In the genomic region with DNA sequence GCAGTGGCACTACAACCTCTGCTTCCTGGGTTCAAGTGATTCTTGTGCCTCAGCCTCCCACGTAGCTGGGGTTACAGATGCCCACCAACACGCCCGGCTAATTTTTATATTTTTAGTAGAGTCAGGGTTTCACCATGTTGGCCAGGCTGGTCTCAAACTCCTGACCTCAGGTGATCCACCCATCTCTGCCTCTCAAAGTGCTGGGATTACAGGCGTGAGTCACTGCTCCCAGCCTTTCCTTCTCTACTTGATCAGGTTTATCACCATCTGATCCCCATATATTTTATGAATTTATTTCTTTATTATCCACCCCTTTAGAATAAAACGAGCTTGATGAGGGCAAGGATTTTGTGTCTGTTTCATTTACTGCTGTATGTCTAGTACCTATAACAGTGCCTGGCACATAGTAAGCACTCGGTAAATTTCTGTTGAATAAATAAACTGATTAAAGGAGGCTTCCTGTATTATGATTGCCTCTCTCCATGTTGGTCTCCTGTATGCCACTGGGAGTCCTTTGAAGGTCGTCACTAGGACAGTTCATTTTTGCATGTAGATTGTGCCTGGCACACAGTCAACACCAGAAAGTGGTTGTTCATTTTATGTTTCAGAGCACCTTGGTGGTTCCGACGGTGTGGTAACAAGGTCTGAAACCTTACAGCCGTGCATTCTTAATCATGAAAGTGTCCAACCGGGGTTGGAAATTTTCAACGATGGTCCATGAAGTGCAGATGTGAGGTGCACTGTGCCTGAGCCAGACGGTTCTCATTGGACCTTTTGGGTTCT, we compare ENCODE assay signal across 9 cellular contexts.
DNase-seq lines count a peak whose midpoint lies in the region; ATAC-seq and TF ChIP-seq lines count a peak whose summit lies in the region.
"Had no signal": no experiment of that assay in that cellular context is flagged by ENCODE, and none has a peak within 500 bp of the region (broad histone marks: within the 10 kb centered on the region; RNA-seq: fewer than 3 reads in every experiment).

No MANE protein-coding gene starts in this region.

- ATAC-seq in GM19438 (IDR thresholded peaks at IDR 0.05; ENCODE audit: low read depth, unreplicated experiment), result peak; percentile 55
- no peak for ATAC-seq in GM19324 (IDR thresholded peaks at IDR 0.05; ENCODE audit: low FRiP score, unreplicated experiment)

- DNase-seq in activated naive CD4-positive, alpha-beta T cell treated with anti-CD3 and anti-CD28 coated beads, Interleukin-2, amount 50 U/mL, for 16 hours, result peak; percentile 22
- DNase-seq in NCI-H146 (lab: John Stamatoyannopoulos, UW) (no peak), NCI-H2196 treated with DMSO at 0.1 percent for 48 hours (lab: John Stamatoyannopoulos, UW; ENCODE audit: unreplicated experiment) (no peak), UCSD-AML1 (lab: John Stamatoyannopoulos, UW; ENCODE audit: unreplicated experiment) (no peak)

- H3K4me3 ChIP-seq in OCI-LY3 (ENCODE audit: low read length) (no peak overlapping the region), skin epidermis (no peak overlapping the region)
- H3K4me3 ChIP-seq: lung had no signal

- no peaks in the 10 kb centered on the region for H3K79me2 ChIP-seq in OCI-LY3 (ENCODE audit: low read length)

- H3K27ac ChIP-seq in OCI-LY3 (ENCODE audit: low read length) (no peak overlapping the region), skin epidermis (peak overlapping the region in 11 of 21 experiments; percentile 6 to 82 (median 47))

- H3K4me2 ChIP-seq in OCI-LY3 (ENCODE audit: low read length), result peak overlapping the region; percentile 33

- H3K27me3 ChIP-seq in OCI-LY3 (ENCODE audit: low read depth, low read length), result peaks cover 11% of the 10 kb centered on the region; the same call in 1 of the 2 replicates

- no peaks in the 10 kb centered on the region for H3K9me3 ChIP-seq in OCI-LY3 (ENCODE audit: insufficient read depth, low read length)

- H2AFZ ChIP-seq in OCI-LY3 (ENCODE audit: low read depth, low read length), result peak overlapping the region; percentile 39; the same call in 1 of the 2 replicates

- no peaks in the 10 kb centered on the region for H4K20me1 ChIP-seq in OCI-LY3 (ENCODE audit: insufficient read depth, low read length)

- H3K4me1 ChIP-seq in OCI-LY3 (ENCODE audit: low read length), result peaks cover 10% of the 10 kb centered on the region

- TF ChIP-seq CTCF in OCI-LY3 (IDR thresholded peaks at IDR 0.05; ENCODE audit: low read depth, low read length), result no peak

- H3K9ac ChIP-seq in OCI-LY3 (ENCODE audit: low read length), result no peak overlapping the region

- no peaks in the 10 kb centered on the region for H3K36me3 ChIP-seq in OCI-LY3 (replicated peaks; ENCODE audit: low read depth, low read length)
